In the genomic region with DNA sequence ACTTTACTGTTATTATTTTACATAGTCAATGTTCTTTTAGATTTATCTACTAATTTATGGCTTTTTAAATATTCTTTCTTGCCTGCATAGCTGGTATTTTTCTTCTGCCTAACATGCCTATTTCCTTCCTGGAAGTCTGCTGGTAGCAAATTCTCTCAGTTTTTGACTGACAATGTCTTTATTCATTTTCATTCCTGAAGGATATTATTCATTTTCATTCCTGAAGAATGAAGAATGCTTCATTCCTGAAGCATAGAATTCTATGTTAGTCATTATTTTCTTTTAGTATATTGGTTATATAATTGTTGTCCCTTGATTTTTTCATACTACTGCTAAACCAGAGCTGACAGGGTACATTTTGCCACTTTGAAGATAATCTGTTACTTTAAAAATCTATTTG, we compare ENCODE assay signal across 27 cellular contexts. TPM values are rescaled to one million over a fixed set of nuclear protein-coding genes. Genes with fewer than 3 reads are reported as not detected.
DNase-seq lines count a peak whose midpoint lies in the region; ATAC-seq and TF ChIP-seq lines count a peak whose summit lies in the region.
"Had no signal": no experiment of that assay in that cellular context is flagged by ENCODE, and none has a peak within 500 bp of the region (broad histone marks: within the 10 kb centered on the region; RNA-seq: fewer than 3 reads in every experiment).

No MANE protein-coding gene starts in this region.

- H4K8ac ChIP-seq in mesendoderm (ENCODE audit: low read depth, low read length): no peak overlapping the region

- no peak overlapping the region for H2AK5ac ChIP-seq in mesendoderm (ENCODE audit: low read length)

- no peak for TF ChIP-seq CTCF in chondrocyte (IDR thresholded peaks at IDR 0.05)
- TF ChIP-seq CTCF in osteocyte (IDR thresholded peaks at IDR 0.05): no peak

- no peak overlapping the region for H3K4ac ChIP-seq in mesendoderm (ENCODE audit: low read depth, low read length)

- H3K9me3 Mint-ChIP-seq in chondrocyte (ENCODE audit: low read depth) (peaks cover 7% of the 10 kb centered on the region), osteocyte (ENCODE audit: unreplicated experiment) (peaks cover 3% of the 10 kb centered on the region)
- H3K9me3 Mint-ChIP-seq: GM23338, H9 had no signal

- no peak overlapping the region for H2BK120ac ChIP-seq in mesendoderm (ENCODE audit: low read depth, low read length)

- H3K27me3 ChIP-seq in mesendoderm (ENCODE audit: insufficient read depth, low read length, poor library complexity): no peaks in the 10 kb centered on the region
- H3K27me3 ChIP-seq: SJSA1 had no signal

- H3K4me3 ChIP-seq in mesendoderm (ENCODE audit: low read length): no peak overlapping the region
- H3K4me3 ChIP-seq: A549, GM23338, SJSA1 had no signal

- H3K27me3 Mint-ChIP-seq in chondrocyte (ENCODE audit: low read depth): no peaks in the 10 kb centered on the region
- H3K27me3 Mint-ChIP-seq in osteocyte (ENCODE audit: unreplicated experiment): no peaks in the 10 kb centered on the region
- H3K27me3 Mint-ChIP-seq: CD4-positive, alpha-beta memory T cell had no signal

- no peak overlapping the region for H3K23ac ChIP-seq in mesendoderm (ENCODE audit: low read length)

- no peak for ATAC-seq in HG02884 (IDR thresholded peaks at IDR 0.05; ENCODE audit: unreplicated experiment)
- ATAC-seq: A549, GM23338 had no signal

- H3K79me2 ChIP-seq in mesendoderm (ENCODE audit: control insufficient read depth, insufficient read depth, low read length): no peaks in the 10 kb centered on the region

- no peak overlapping the region for H3K9ac ChIP-seq in mesendoderm (ENCODE audit: low read length)

- DNase-seq in EL: peak; percentile 10
- DNase-seq in HS-27A (ENCODE audit: low read depth): peak; percentile 2
- no peak for DNase-seq in chondrocyte (ENCODE audit: low spot score)
- no peak for DNase-seq in osteocyte (ENCODE audit: extremely low spot score, unreplicated experiment)
- DNase-seq in mesendoderm: no peak
- no peak for DNase-seq in AG20443 (ENCODE audit: low spot score)
- no peak for DNase-seq in DMS79 treated with DMSO at 0.1 percent for 48 hours (lab: John Stamatoyannopoulos, UW)
- DNase-seq: C1 segment of cervical spinal cord; Caco-2; CD4-positive, alpha-beta memory T cell; H9; Kasumi-1; MV-4-11; NCI-H1105; NCI-H146; NCI-H1930; NCI-H2107; NCI-H446 treated with DMSO at 0.1 percent for 48 hours; NCI-H526; NCI-H82; Right ventricle myocardium superior; RPMI8226; T-helper 1 cell had no signal

- H3K36me3 Mint-ChIP-seq in chondrocyte (ENCODE audit: low read depth) (no peaks in the 10 kb centered on the region), osteocyte (ENCODE audit: unreplicated experiment) (no peaks in the 10 kb centered on the region)

- H3K36me3 ChIP-seq in mesendoderm (ENCODE audit: control insufficient read depth, insufficient read depth, low read length): no peaks in the 10 kb centered on the region
- H3K36me3 ChIP-seq: SJSA1 had no signal

- H3K4me2 ChIP-seq in mesendoderm (ENCODE audit: low read length): no peak overlapping the region
- H3K4me2 ChIP-seq: A549, GM23338 had no signal

- H3K27ac Mint-ChIP-seq in chondrocyte (ENCODE audit: unreplicated experiment) (peak overlapping the region; percentile 58), osteocyte (ENCODE audit: unreplicated experiment) (peak overlapping the region; percentile 50)
- H3K27ac Mint-ChIP-seq: CD4-positive, alpha-beta memory T cell; GM23338; H9 had no signal

- no peak overlapping the region for H3K27ac ChIP-seq in mesendoderm (ENCODE audit: low read depth, low read length)
- H3K27ac ChIP-seq: A549, SJSA1 had no signal

- H3K4me1 Mint-ChIP-seq in chondrocyte (ENCODE audit: low read depth) (peaks cover 15% of the 10 kb centered on the region), osteocyte (ENCODE audit: unreplicated experiment) (peaks cover 26% of the 10 kb centered on the region)
- H3K4me1 Mint-ChIP-seq: GM23338, H9 had no signal

- no peak overlapping the region for H3K56ac ChIP-seq in mesendoderm (ENCODE audit: low read length)

- no peak overlapping the region for H2BK5ac ChIP-seq in mesendoderm (ENCODE audit: low read length)

- H3K18ac ChIP-seq in mesendoderm (ENCODE audit: low read length): no peak overlapping the region

- no peak overlapping the region for H4K5ac ChIP-seq in mesendoderm (ENCODE audit: low read length)

- H3K4me3 Mint-ChIP-seq in chondrocyte (ENCODE audit: unreplicated experiment) (no peak overlapping the region), osteocyte (ENCODE audit: unreplicated experiment) (no peak overlapping the region)
- H3K4me3 Mint-ChIP-seq: CD4-positive, alpha-beta memory T cell; GM23338; H9 had no signal

- H2BK15ac ChIP-seq in mesendoderm (replicated peaks; ENCODE audit: low read depth): no peak overlapping the region

- no peaks in the 10 kb centered on the region for H3K4me1 ChIP-seq in mesendoderm (ENCODE audit: control insufficient read depth, low read depth, low read length)
- H3K4me1 ChIP-seq: A549, Caco-2, SJSA1 had no signal

- H3K79me1 ChIP-seq in mesendoderm (ENCODE audit: low read length): no peaks in the 10 kb centered on the region

RNA-seq across cellular contexts. Expression of gene TMEM168, which starts 41.8 kb away (rescaled TPM):
- total RNA-seq in chondrocyte (22.3 to 29.7 TPM (median 23.9 TPM) in 3 replicates), osteocyte (21.7 and 23.0 TPM in 2 replicates)
- polyA plus RNA-seq in mesendoderm (2013, experiment 1 of 2): 7.0 TPM
- 6.3 TPM for polyA plus RNA-seq in mesendoderm (2013, experiment 2 of 2)

Comparison
In these comparisons a context has a peak if more than half of its experiments do, and no peak if none do; other contexts are left out.
1. DNase-seq: peak in EL (single experiment) and HS-27A (single experiment); none in chondrocyte (single experiment), osteocyte (single experiment), mesendoderm (single experiment), AG20443 (single experiment) and DMS79 treated with DMSO at 0.1 percent for 48 hours (single experiment).